Comparison of ENCODE assay signal across 1 cellular context in the genomic region with DNA sequence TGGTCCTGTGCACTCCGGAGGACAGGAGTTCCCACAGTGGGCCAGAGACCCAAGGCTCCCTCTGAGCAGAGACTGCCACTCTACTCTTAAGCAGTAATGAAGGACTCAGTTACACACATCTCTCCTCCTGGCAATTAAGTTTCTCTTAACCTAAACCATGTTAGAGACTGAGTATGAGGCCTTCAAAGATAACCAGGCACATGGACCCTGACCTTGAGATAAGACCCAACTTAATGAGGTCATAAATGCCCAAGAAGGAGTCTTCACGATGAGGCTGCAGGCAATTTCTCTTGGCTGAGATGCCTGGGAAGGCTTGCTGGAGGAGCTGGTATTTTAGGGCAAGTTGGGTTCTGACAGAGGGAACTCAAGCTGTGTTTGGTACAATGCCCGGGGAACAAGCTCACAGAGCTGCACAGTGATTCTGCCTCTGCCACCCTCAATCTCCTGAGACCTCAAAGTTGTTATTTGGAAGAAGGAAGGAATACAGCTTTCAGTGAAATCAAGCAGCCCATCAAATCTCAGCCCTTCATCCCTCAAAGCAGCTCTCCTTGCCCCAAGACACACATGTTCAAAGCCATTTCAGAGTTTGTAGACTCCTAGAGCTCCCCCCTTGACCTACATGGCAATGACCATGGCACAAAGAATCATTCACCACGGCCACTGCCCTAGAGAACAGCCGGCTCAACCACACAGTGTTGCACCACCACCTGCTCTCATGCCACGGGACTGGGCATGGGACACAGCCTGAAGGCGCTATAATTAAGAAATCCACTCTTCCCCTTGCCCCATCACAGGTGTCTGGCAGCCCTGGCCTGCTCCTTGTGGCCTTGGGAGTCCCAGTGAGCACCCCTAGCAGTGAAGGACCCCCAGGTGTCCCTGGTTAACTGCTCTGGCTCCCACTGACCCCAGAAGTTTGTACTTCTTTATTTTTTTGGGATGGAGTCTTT.
TF ChIP-seq lines count a peak whose summit lies in the region.

No MANE protein-coding gene starts in this region.

TF ChIP-seq in GM12891, 5 proteins besides CTCF, POLR2A, EP300 and RAD21:
- no peak for TF ChIP-seq POU2F2 (IDR thresholded peaks at IDR 0.05; ENCODE audit: low read depth, low read length)
- no peak for TF ChIP-seq TAF1 (IDR thresholded peaks at IDR 0.05; ENCODE audit: low read depth, low read length)
- TF ChIP-seq POLR2AphosphoS5 (IDR thresholded peaks at IDR 0.05; ENCODE audit: low read depth, low read length), result no peak
- no peak for TF ChIP-seq PAX5 (IDR thresholded peaks at IDR 0.05; ENCODE audit: insufficient read depth, low read length, severe bottlenecking)
- no peak for TF ChIP-seq SPI1 (IDR thresholded peaks at IDR 0.05; ENCODE audit: low read depth, low read length)
TF ChIP-seq in GM12891: peak in this region for 0.
